8 cellular contexts compared by ENCODE assay signal in genomic region chr21:5106767-5107464, GRCh38.
DNase-seq lines count a peak whose midpoint lies in the region; ATAC-seq and TF ChIP-seq lines count a peak whose summit lies in the region.
"Not testable (repeated sequence)": the region's sequence is repeated elsewhere in the genome, so short reads cannot be mapped to it uniquely, and the experiment has no call there.

No MANE protein-coding gene starts in this region.

- not testable (repeated sequence) for TF ChIP-seq EP300 in upper lobe of left lung (IDR thresholded peaks at IDR 0.05)

- H3K27ac ChIP-seq in Peyer's patch (peak overlapping the region in 3 of 4 donors; percentile 67 to 78 (median 67)), upper lobe of left lung (peak overlapping the region in 2 of 4 donors; percentile 65 to 69)
- not testable (repeated sequence) for H3K27ac ChIP-seq in foreskin keratinocyte

- not testable (repeated sequence) for TF ChIP-seq CTCF in Peyer's patch (IDR thresholded peaks at IDR 0.05); foreskin keratinocyte (conservative IDR thresholded peaks at IDR 0.05); mesothelial cell of epicardium (IDR thresholded peaks at IDR 0.05; ENCODE audit: unreplicated experiment); upper lobe of left lung (IDR thresholded peaks at IDR 0.05)

- not testable (repeated sequence) for H3K27me3 ChIP-seq in Peyer's patch, foreskin keratinocyte, upper lobe of left lung

- not testable (repeated sequence) for H3K9me3 Mint-ChIP-seq in activated T-helper 1 cell treated with anti-CD3 and anti-CD28 coated beads, Interleukin-12 subunit alpha, Interleukin-12 subunit beta, Interleukin-2, Interleukin-4 antibody, amounts not matched to agents 30 ng/mL and 10 ng/mL and 1 ng/mL, durations not matched to agents 14 hours and 24 hours and 36 hours; mesothelial cell of epicardium

- not testable (repeated sequence) for H3K27me3 Mint-ChIP-seq in activated T-helper 1 cell treated with anti-CD3 and anti-CD28 coated beads, Interleukin-12 subunit alpha, Interleukin-12 subunit beta, Interleukin-2, Interleukin-4 antibody, amounts not matched to agents 30 ng/mL and 10 ng/mL and 1 ng/mL, durations not matched to agents 14 hours and 24 hours and 36 hours (ENCODE audit: insufficient read depth); mesothelial cell of epicardium (ENCODE audit: low read depth)

- 40 to 57% methylated on average over 1 to 4 of the region's 23 CpGs for WGBS in upper lobe of left lung, 2 donors

- H3K9me3 ChIP-seq in Peyer's patch, upper lobe of left lung: not testable (repeated sequence)

- not testable (repeated sequence) for H3K36me3 Mint-ChIP-seq in activated T-helper 1 cell treated with anti-CD3 and anti-CD28 coated beads, Interleukin-12 subunit alpha, Interleukin-12 subunit beta, Interleukin-2, Interleukin-4 antibody, amounts not matched to agents 30 ng/mL and 10 ng/mL and 1 ng/mL, durations not matched to agents 14 hours and 24 hours and 36 hours (ENCODE audit: low read depth); mesothelial cell of epicardium

- not testable (repeated sequence) for H3K4me1 Mint-ChIP-seq in activated T-helper 1 cell treated with anti-CD3 and anti-CD28 coated beads, Interleukin-12 subunit alpha, Interleukin-12 subunit beta, Interleukin-2, Interleukin-4 antibody, amounts not matched to agents 30 ng/mL and 10 ng/mL and 1 ng/mL, durations not matched to agents 14 hours and 24 hours and 36 hours (ENCODE audit: low read depth); mesothelial cell of epicardium

- peak in 1 of 3 donors; percentile 6 for DNase-seq in Peyer's patch
- DNase-seq in activated T-helper 1 cell treated with anti-CD3 and anti-CD28 coated beads, Interleukin-12 subunit alpha, Interleukin-12 subunit beta, Interleukin-2, Interleukin-4 antibody, amounts not matched to agents 30 ng/mL and 10 ng/mL and 1 ng/mL, durations not matched to agents 14 hours and 24 hours and 36 hours (ENCODE audit: low spot score); foreskin keratinocyte; mesothelial cell of epicardium (ENCODE audit: low spot score in 2 of 2, unreplicated experiment in 2 of 2): not testable (repeated sequence)
- DNase-seq in upper lobe of left lung: peak in 1 of 2 donors; percentile 26

- H3K4me3 Mint-ChIP-seq in activated T-helper 1 cell treated with anti-CD3 and anti-CD28 coated beads, Interleukin-12 subunit alpha, Interleukin-12 subunit beta, Interleukin-2, Interleukin-4 antibody, amounts not matched to agents 30 ng/mL and 10 ng/mL and 1 ng/mL, durations not matched to agents 14 hours and 24 hours and 36 hours; mesothelial cell of epicardium: not testable (repeated sequence)

- not testable (repeated sequence) for H3K4me1 ChIP-seq in Peyer's patch, foreskin keratinocyte, upper lobe of left lung

- intact Hi-C loops in activated T-helper 1 cell treated with anti-CD3 and anti-CD28 coated beads, Interleukin-12 subunit alpha, Interleukin-12 subunit beta, Interleukin-2, Interleukin-4 antibody, amounts not matched to agents 30 ng/mL and 10 ng/mL and 1 ng/mL, durations not matched to agents 14 hours and 24 hours and 36 hours (cut with micrococcal nuclease): not testable (repeated sequence)

- not testable (repeated sequence) for H3K36me3 ChIP-seq in Peyer's patch, upper lobe of left lung

- ATAC-seq in GM18519 (IDR thresholded peaks at IDR 0.05; ENCODE audit: low FRiP score, unreplicated experiment) (peak; percentile 16), GM21529 (IDR thresholded peaks at IDR 0.05; ENCODE audit: unreplicated experiment) (peak; percentile 24), HG03060 (IDR thresholded peaks at IDR 0.05; ENCODE audit: low read depth, unreplicated experiment) (peak; percentile 2), foreskin keratinocyte (peak; percentile 71), upper lobe of left lung (ENCODE audit: low FRiP score in 2 of 2) (peak; percentile 49 to 67)

- H3K27ac Mint-ChIP-seq in activated T-helper 1 cell treated with anti-CD3 and anti-CD28 coated beads, Interleukin-12 subunit alpha, Interleukin-12 subunit beta, Interleukin-2, Interleukin-4 antibody, amounts not matched to agents 30 ng/mL and 10 ng/mL and 1 ng/mL, durations not matched to agents 14 hours and 24 hours and 36 hours: peak overlapping the region; percentile 80
- H3K27ac Mint-ChIP-seq in mesothelial cell of epicardium: peak overlapping the region; percentile 72

- not testable (repeated sequence) for H3K4me3 ChIP-seq in Peyer's patch, upper lobe of left lung

- not testable (repeated sequence) for TF ChIP-seq POLR2A in Peyer's patch (IDR thresholded peaks at IDR 0.05); upper lobe of left lung (IDR thresholded peaks at IDR 0.05)

Comparison
In these comparisons a context has a peak if more than half of its experiments do, and no peak if none do; other contexts are left out.
1. ATAC-seq: peak in every context shown above with its lines; median percentile 71 in foreskin keratinocyte; 58 in upper lobe of left lung; 24 in GM21529; 16 in GM18519; 2 in HG03060.